8 cellular contexts compared by ENCODE assay signal in genomic region chr1:16913866-16914662, GRCh38. TPM values are rescaled to one million over a fixed set of nuclear protein-coding genes. Genes with fewer than 3 reads are reported as not detected.
DNase-seq lines count a peak whose midpoint lies in the region; ATAC-seq, FAIRE-seq and TF ChIP-seq lines count a peak whose summit lies in the region.

No MANE protein-coding gene starts in this region.

- H3K9ac ChIP-seq in kidney (ENCODE audit: low read length in 2 of 2): peak overlapping the region; percentile 83 to 98

- H3K4me3 ChIP-seq in kidney (ENCODE audit: low read length in 2 of 2): peak overlapping the region; percentile 73 to 78

- H3K4me1 ChIP-seq in kidney (ENCODE audit: control insufficient read depth in 1 of 2, insufficient read depth in 1 of 2, low read depth in 1 of 2, low read length in 2 of 2): peaks cover 14 to 23% of the 10 kb centered on the region in 2 donors

- DNase-seq in AG08395 (ENCODE audit: low spot score) (peak; percentile 96), NCI-H446 (lab: John Stamatoyannopoulos, UW) (peak; percentile 90 to 99), cerebellar cortex (ENCODE audit: low spot score) (peak; percentile 96), kidney (peak; percentile 100)
- peak; percentile 98 for DNase-seq in stimulated activated CD4-positive, alpha-beta T cell treated with anti-CD3 and anti-CD28 coated beads, Interleukin-15, amount 100 ng/mL, for 1 hour (ENCODE audit: low read depth in 1 of 2, low spot score in 1 of 2)

- no peaks in the 10 kb centered on the region for H3K9me3 ChIP-seq in kidney (ENCODE audit: control insufficient read depth in 1 of 2, low read length in 2 of 2)

- no peak for FAIRE-seq in kidney (lab: Jason Lieb, UNC)

- H3K27ac ChIP-seq in kidney (ENCODE audit: low read depth in 2 of 2, low read length in 2 of 2): peak overlapping the region; percentile 74 to 87

- H3K36me3 ChIP-seq in kidney (ENCODE audit: control insufficient read depth in 1 of 2, insufficient read depth in 2 of 2, low read length in 2 of 2): no peaks in the 10 kb centered on the region

- peak; percentile 79 for ATAC-seq in GM19023 (IDR thresholded peaks at IDR 0.05; ENCODE audit: unreplicated experiment)
- peak; percentile 87 for ATAC-seq in HG03280 (IDR thresholded peaks at IDR 0.05; ENCODE audit: unreplicated experiment)
- ATAC-seq in activated CD4-positive, CD25-positive, alpha-beta regulatory T cell treated with anti-CD3 and anti-CD28 coated beads, Interleukin-2, amount 50 U/mL, for 24 hours: peak; percentile 97 to 99

- intact Hi-C loops in kidney (cut with DNase I): no loop called here

- TF ChIP-seq CTCF in kidney (IDR thresholded peaks at IDR 0.05; ENCODE audit: borderline replicate concordance, extremely low read depth, insufficient read depth): peak; percentile 9

RNA-seq across cellular contexts. Expression of gene CROCC, which starts 7.7 kb away (rescaled TPM):
- total RNA-seq in kidney: 30.5 TPM
- polyA plus RNA-seq in kidney (ENCODE audit: insufficient read depth, low read depth, low replicate concordance): 10.6 TPM

RNA-seq across cellular contexts. Expression of gene RNU1-2, which starts 18.3 kb away (rescaled TPM):
- total RNA-seq in kidney: 8,605 TPM
- 26.8 TPM for polyA plus RNA-seq in kidney (ENCODE audit: insufficient read depth, low read depth, low replicate concordance)

Comparison
In these comparisons a context has a peak if more than half of its experiments do, and no peak if none do; other contexts are left out.
1. Peak in every context shown above with its lines: DNase-seq, ATAC-seq, H3K4me3 ChIP-seq and H3K27ac ChIP-seq.